17 cellular contexts compared by ENCODE assay signal in genomic region chr11:65946655-65947054, GRCh38. TPM values are rescaled to one million over a fixed set of nuclear protein-coding genes. Genes with fewer than 3 reads are reported as not detected.
DNase-seq lines count a peak whose midpoint lies in the region; ATAC-seq and TF ChIP-seq lines count a peak whose summit lies in the region.
"Had no signal": no experiment of that assay in that cellular context is flagged by ENCODE, and none has a peak within 500 bp of the region (broad histone marks: within the 10 kb centered on the region; RNA-seq: fewer than 3 reads in every experiment).

No MANE protein-coding gene starts in this region.

- H3K4me3 Mint-ChIP-seq in natural killer cell treated with Interleukin-12 subunit alpha and Interleukin-12 subunit beta and Interleukin-15 and Interleukin-18, amount 100 ng/mL, for 72 hours = no peak overlapping the region
- H3K4me3 Mint-ChIP-seq in natural killer cell = no peak overlapping the region
- H3K4me3 Mint-ChIP-seq: CD8-positive, alpha-beta memory T cell had no signal

- peak overlapping the region; percentile 4 for H3K9ac ChIP-seq in iPS-15b (ENCODE audit: low read depth, low read length)
- H3K9ac ChIP-seq: BLaER1, KMS-11 had no signal

- no peak for TF ChIP-seq CTCF in natural killer cell (IDR thresholded peaks at IDR 0.05)

- H3K27me3 Mint-ChIP-seq in natural killer cell treated with Interleukin-12 subunit alpha and Interleukin-12 subunit beta and Interleukin-15 and Interleukin-18, amount 100 ng/mL, for 72 hours = no peaks in the 10 kb centered on the region
- H3K27me3 Mint-ChIP-seq in natural killer cell (ENCODE audit: low read depth in 2 of 2) = no peaks in the 10 kb centered on the region

- ATAC-seq in natural killer cell treated with Interleukin-12 subunit alpha and Interleukin-12 subunit beta and Interleukin-15 and Interleukin-18, amount 100 ng/mL, for 72 hours = no peak
- ATAC-seq in natural killer cell = no peak
- no peak for ATAC-seq in HG02973 (IDR thresholded peaks at IDR 0.05; ENCODE audit: unreplicated experiment)

- peaks cover 0 to under 1% of the 10 kb centered on the region in 2 donors for H3K4me1 Mint-ChIP-seq in natural killer cell treated with Interleukin-12 subunit alpha and Interleukin-12 subunit beta and Interleukin-15 and Interleukin-18, amount 100 ng/mL, for 72 hours (ENCODE audit: low read depth in 2 of 2)
- H3K4me1 Mint-ChIP-seq in natural killer cell = no peaks in the 10 kb centered on the region
- H3K4me1 Mint-ChIP-seq: CD8-positive, alpha-beta memory T cell had no signal

- intact Hi-C loops in natural killer cell (cut with micrococcal nuclease) = no loop called here

- peaks cover 14% of the 10 kb centered on the region for H3K4me1 ChIP-seq in iPS-15b (ENCODE audit: control insufficient read depth, insufficient read depth, low read length)
- H3K4me1 ChIP-seq: BLaER1 had no signal

- no peaks in the 10 kb centered on the region for H3K36me3 ChIP-seq in iPS-15b (ENCODE audit: control insufficient read depth, insufficient read depth, low read length)
- H3K36me3 ChIP-seq: BLaER1, SJSA1 had no signal

- no peak overlapping the region for H3K27ac Mint-ChIP-seq in natural killer cell treated with Interleukin-12 subunit alpha and Interleukin-12 subunit beta and Interleukin-15 and Interleukin-18, amount 100 ng/mL, for 72 hours
- no peak overlapping the region for H3K27ac Mint-ChIP-seq in natural killer cell
- H3K27ac Mint-ChIP-seq: CD8-positive, alpha-beta memory T cell had no signal

- no peaks in the 10 kb centered on the region for H3K9me3 Mint-ChIP-seq in natural killer cell treated with Interleukin-12 subunit alpha and Interleukin-12 subunit beta and Interleukin-15 and Interleukin-18, amount 100 ng/mL, for 72 hours
- H3K9me3 Mint-ChIP-seq in natural killer cell = no peaks in the 10 kb centered on the region
- H3K9me3 Mint-ChIP-seq: CD8-positive, alpha-beta memory T cell had no signal

- H3K4me3 ChIP-seq in iPS-15b (ENCODE audit: low read depth, low read length) = no peak overlapping the region
- H3K4me3 ChIP-seq: BLaER1, SJSA1 had no signal

- H3K36me3 Mint-ChIP-seq in natural killer cell treated with Interleukin-12 subunit alpha and Interleukin-12 subunit beta and Interleukin-15 and Interleukin-18, amount 100 ng/mL, for 72 hours = no peaks in the 10 kb centered on the region
- no peaks in the 10 kb centered on the region for H3K36me3 Mint-ChIP-seq in natural killer cell
- H3K36me3 Mint-ChIP-seq: CD8-positive, alpha-beta memory T cell had no signal

- no peaks in the 10 kb centered on the region for H3K9me3 ChIP-seq in iPS-15b (ENCODE audit: control insufficient read depth, insufficient read depth, low read length)
- H3K9me3 ChIP-seq: BLaER1, SJSA1 had no signal

- H3K27me3 ChIP-seq in iPS-15b (ENCODE audit: control insufficient read depth, insufficient read depth, low read length) = no peaks in the 10 kb centered on the region
- H3K27me3 ChIP-seq: BLaER1 had no signal

- DNase-seq in natural killer cell treated with Interleukin-12 subunit alpha and Interleukin-12 subunit beta and Interleukin-15 and Interleukin-18, amount 100 ng/mL, for 72 hours (ENCODE audit: low spot score) = peak; percentile 32
- DNase-seq in natural killer cell (no peak), NCI-H1417 (lab: John Stamatoyannopoulos, UW) (no peak), islet precursor cell (no peak)
- DNase-seq: CD8-positive, alpha-beta memory T cell; DND-41; GDM1; NCI-H1105; NCI-H187; NCI-H2171; NCI-H446 treated with DMSO at 0.1 percent for 48 hours; NCI-H748 treated with DMSO at 0.1 percent for 48 hours had no signal

RNA-seq across cellular contexts. Expression of gene TSGA10IP, which starts 1.4 kb away (rescaled TPM):
- not detected for total RNA-seq in natural killer cell treated with Interleukin-12 subunit alpha and Interleukin-12 subunit beta and Interleukin-15 and Interleukin-18, amount 100 ng/mL, for 72 hours
- total RNA-seq in natural killer cell = not detected
- total RNA-seq: CD8-positive, alpha-beta memory T cell; SJSA1 had no signal

RNA-seq across cellular contexts. Expression of gene SART1, which starts 14.9 kb away (rescaled TPM):
- total RNA-seq in natural killer cell treated with Interleukin-12 subunit alpha and Interleukin-12 subunit beta and Interleukin-15 and Interleukin-18, amount 100 ng/mL, for 72 hours = 100 to 1,000 TPM in 1 of 2 donors, 10 to 100 TPM in 1; 72.9 to 107 TPM
- 100 to 1,000 TPM; 103 to 123 (median 115) TPM for total RNA-seq in natural killer cell

RNA-seq across cellular contexts. Expression of gene DRAP1, which starts 27.4 kb away (rescaled TPM):
- 10 to 100 TPM; 88.5 to 95.6 TPM for total RNA-seq in natural killer cell treated with Interleukin-12 subunit alpha and Interleukin-12 subunit beta and Interleukin-15 and Interleukin-18, amount 100 ng/mL, for 72 hours
- total RNA-seq in natural killer cell = 100 to 1,000 TPM; 114 to 115 (median 115) TPM

RNA-seq across cellular contexts. Expression of gene C11orf68, which starts 27.8 kb away (rescaled TPM):
- 10 to 100 TPM; 15.4 to 24.7 TPM for total RNA-seq in natural killer cell treated with Interleukin-12 subunit alpha and Interleukin-12 subunit beta and Interleukin-15 and Interleukin-18, amount 100 ng/mL, for 72 hours
- total RNA-seq in natural killer cell = 10 to 100 TPM; 19.9 to 28.3 (median 20.7) TPM

RNA-seq across cellular contexts. Expression of gene FOSL1, which starts 46.5 kb away (rescaled TPM):
- total RNA-seq in natural killer cell treated with Interleukin-12 subunit alpha and Interleukin-12 subunit beta and Interleukin-15 and Interleukin-18, amount 100 ng/mL, for 72 hours = 10 to 100 TPM in 1 of 2 donors, 1 to 10 TPM in 1; 7.9 to 18.1 TPM
- 1 to 10 TPM; 3.4 to 9.0 (median 6.8) TPM for total RNA-seq in natural killer cell
